33 cellular contexts compared by ENCODE assay signal in the genomic region with DNA sequence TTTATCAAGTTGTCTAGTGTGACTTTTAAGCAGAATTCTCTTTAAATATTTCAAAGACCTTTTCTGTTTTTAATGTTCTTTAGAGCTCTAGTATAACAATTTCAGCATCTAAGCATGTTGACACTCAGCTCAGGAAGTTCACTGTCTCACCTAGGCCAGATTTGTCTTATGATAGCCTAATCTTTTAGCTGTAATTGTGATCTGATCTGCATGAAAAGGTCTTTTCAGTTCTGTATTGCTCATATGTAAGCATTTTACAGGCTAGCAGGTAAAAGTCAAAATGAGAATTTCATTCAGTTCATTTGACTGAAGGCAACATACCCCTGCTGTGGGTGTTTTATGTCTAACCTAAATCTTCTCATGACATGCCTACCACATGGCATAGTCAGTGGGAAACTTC.
"Had no signal": no experiment of that assay in that cellular context is flagged by ENCODE, and none has a peak within 500 bp of the region (broad histone marks: within the 10 kb centered on the region; RNA-seq: fewer than 3 reads in every experiment).

No MANE protein-coding gene starts in this region.

- H3K4me3 ChIP-seq: ascending aorta had no signal

- H3K9me3 ChIP-seq: ascending aorta had no signal

- DNase-seq: activated CD4-positive, alpha-beta memory T cell treated with anti-CD3 and anti-CD28 coated beads, Interleukin-2, amount 10 ng/mL, durations not matched to agents 7 days and 5 days; activated CD4-positive, alpha-beta T cell treated with anti-CD3 and anti-CD28 coated beads for 1 hour; activated CD4-positive, alpha-beta T cell treated with anti-CD3 and anti-CD28 coated beads for 4 hours; activated CD4-positive, alpha-beta T cell treated with anti-CD3 and anti-CD28 coated beads, Interleukin-2, amount 10 ng/mL, durations not matched to agents 24 days and 14 days; activated CD4-positive, alpha-beta T cell treated with anti-CD3 and anti-CD28 coated beads, Interleukin-2, amount 50 U/mL, for 48 hours; activated CD4-positive, CD25-positive, alpha-beta regulatory T cell; activated CD8-positive, alpha-beta memory T cell treated with anti-CD3 and anti-CD28 coated beads for 24 hours; activated CD8-positive, alpha-beta memory T cell treated with anti-CD3 and anti-CD28 coated beads, Interleukin-2, amount 10 ng/mL, durations not matched to agents 7 days and 5 days; activated CD8-positive, alpha-beta memory T cell treated with anti-CD3 and anti-CD28 coated beads, Interleukin-2, amount 50 U/mL, for 48 hours; activated CD8-positive, alpha-beta T cell treated with anti-CD3 and anti-CD28 coated beads, Interleukin-2, amount 10 ng/mL, durations not matched to agents 7 days and 5 days; activated effector memory CD4-positive, alpha-beta T cell treated with Interleukin-2 at 50 U/mL for 16 hours; activated gamma-delta T cell; activated naive CD4-positive, alpha-beta T cell treated with anti-CD3 and anti-CD28 coated beads, Interleukin-2, amount 10 ng/mL, durations not matched to agents 7 days and 5 days; activated naive CD4-positive, alpha-beta T cell treated with Interleukin-2 at 50 U/mL for 16 hours; activated naive CD8-positive, alpha-beta T cell treated with anti-CD3 and anti-CD28 coated beads, Interleukin-2, amount 10 ng/mL, durations not matched to agents 7 days and 5 days; activated naive CD8-positive, alpha-beta T cell treated with anti-CD3 and anti-CD28 coated beads, Interleukin-2, amount 50 U/mL, for 24 hours; activated T-cell treated with anti-CD3 and anti-CD28 coated beads, Interleukin-2, amount 50 U/mL, for 4 hours; amygdala; anterior cingulate cortex; central memory CD4-positive, alpha-beta T cell; SW 1271; T-helper 1 cell; T-helper 9 cell; WERI-Rb-1 had no signal

- H3K9me3 Mint-ChIP-seq: activated CD4-positive, alpha-beta memory T cell treated with anti-CD3 and anti-CD28 coated beads, Interleukin-2, amount 10 ng/mL, durations not matched to agents 7 days and 5 days; activated CD4-positive, alpha-beta T cell treated with anti-CD3 and anti-CD28 coated beads, Interleukin-2, amount 10 ng/mL, durations not matched to agents 24 days and 14 days; activated naive CD4-positive, alpha-beta T cell treated with anti-CD3 and anti-CD28 coated beads, Interleukin-2, amount 10 ng/mL, durations not matched to agents 7 days and 5 days; activated naive CD4-positive, alpha-beta T cell treated with anti-CD3 and anti-CD28 coated beads, Interleukin-2, amount 50 U/mL, for 24 hours; activated T-cell treated with anti-CD3 and anti-CD28 coated beads, Interleukin-2, amount 50 U/mL, for 4 hours; T-helper 1 cell treated with Interleukin-12 subunit alpha and Interleukin-12 subunit beta and Interleukin-4 antibody, amounts not matched to agents 30 μg/mL and 1 μg/mL, for 36 hours had no signal

- H3K27ac ChIP-seq: ascending aorta, WERI-Rb-1 had no signal

- H3K4me1 Mint-ChIP-seq: activated CD4-positive, alpha-beta memory T cell treated with anti-CD3 and anti-CD28 coated beads, Interleukin-2, amount 10 ng/mL, durations not matched to agents 7 days and 5 days; activated CD4-positive, alpha-beta T cell treated with anti-CD3 and anti-CD28 coated beads, Interleukin-2, amount 10 ng/mL, durations not matched to agents 24 days and 14 days; activated CD8-positive, alpha-beta memory T cell treated with anti-CD3 and anti-CD28 coated beads, Interleukin-2, amount 10 ng/mL, durations not matched to agents 7 days and 5 days; activated naive CD4-positive, alpha-beta T cell treated with anti-CD3 and anti-CD28 coated beads, Interleukin-2, amount 10 ng/mL, durations not matched to agents 7 days and 5 days; activated naive CD4-positive, alpha-beta T cell treated with anti-CD3 and anti-CD28 coated beads, Interleukin-2, amount 50 U/mL, for 24 hours; activated naive CD8-positive, alpha-beta T cell treated with anti-CD3 and anti-CD28 coated beads, Interleukin-2, amount 10 ng/mL, durations not matched to agents 7 days and 5 days; activated naive CD8-positive, alpha-beta T cell treated with anti-CD3 and anti-CD28 coated beads, Interleukin-2, amount 50 U/mL, for 24 hours; brain; WTC11 had no signal

- H3K27me3 Mint-ChIP-seq: activated CD4-positive, alpha-beta memory T cell treated with anti-CD3 and anti-CD28 coated beads, Interleukin-2, amount 10 ng/mL, durations not matched to agents 7 days and 5 days; activated CD4-positive, alpha-beta T cell treated with anti-CD3 and anti-CD28 coated beads, Interleukin-2, amount 10 ng/mL, durations not matched to agents 24 days and 14 days; activated CD8-positive, alpha-beta memory T cell treated with anti-CD3 and anti-CD28 coated beads, Interleukin-2, amount 10 ng/mL, durations not matched to agents 7 days and 5 days; activated naive CD4-positive, alpha-beta T cell treated with anti-CD3 and anti-CD28 coated beads, Interleukin-2, amount 10 ng/mL, durations not matched to agents 7 days and 5 days; activated naive CD4-positive, alpha-beta T cell treated with anti-CD3 and anti-CD28 coated beads, Interleukin-2, amount 50 U/mL, for 24 hours; activated naive CD8-positive, alpha-beta T cell; activated naive CD8-positive, alpha-beta T cell treated with anti-CD3 and anti-CD28 coated beads, Interleukin-2, amount 50 U/mL, for 24 hours; brain had no signal

- H3K4me1 ChIP-seq: ascending aorta had no signal

- H3K36me3 Mint-ChIP-seq: WTC11 had no signal

- ATAC-seq: activated CD4-positive, CD25-positive, alpha-beta regulatory T cell treated with anti-CD3 and anti-CD28 coated beads, Interleukin-2, amount 50 U/mL, for 24 hours; activated CD8-positive, alpha-beta memory T cell treated with anti-CD3 and anti-CD28 coated beads, Interleukin-2, amount 10 ng/mL, durations not matched to agents 7 days and 5 days; activated CD8-positive, alpha-beta T cell treated with anti-CD3 and anti-CD28 coated beads, Interleukin-2, amount 10 ng/mL, durations not matched to agents 7 days and 5 days; activated naive CD8-positive, alpha-beta T cell treated with anti-CD3 and anti-CD28 coated beads, Interleukin-2, amount 50 U/mL, for 24 hours; activated T-cell treated with anti-CD3 and anti-CD28 coated beads, Interleukin-2, amount 50 U/mL, for 4 hours; WTC11 had no signal

- H3K27me3 ChIP-seq: ascending aorta had no signal

- H3K4me3 Mint-ChIP-seq: activated CD4-positive, alpha-beta memory T cell treated with anti-CD3 and anti-CD28 coated beads, Interleukin-2, amount 10 ng/mL, durations not matched to agents 7 days and 5 days; activated CD4-positive, alpha-beta T cell treated with anti-CD3 and anti-CD28 coated beads, Interleukin-2, amount 10 ng/mL, durations not matched to agents 24 days and 14 days; activated CD8-positive, alpha-beta memory T cell treated with anti-CD3 and anti-CD28 coated beads, Interleukin-2, amount 10 ng/mL, durations not matched to agents 7 days and 5 days; activated CD8-positive, alpha-beta T cell treated with anti-CD3 and anti-CD28 coated beads, Interleukin-2, amount 10 ng/mL, durations not matched to agents 7 days and 5 days; activated naive CD4-positive, alpha-beta T cell treated with anti-CD3 and anti-CD28 coated beads, Interleukin-2, amount 10 ng/mL, durations not matched to agents 7 days and 5 days; activated naive CD4-positive, alpha-beta T cell treated with anti-CD3 and anti-CD28 coated beads, Interleukin-2, amount 50 U/mL, for 24 hours; activated naive CD8-positive, alpha-beta T cell; activated naive CD8-positive, alpha-beta T cell treated with anti-CD3 and anti-CD28 coated beads, Interleukin-2, amount 10 ng/mL, durations not matched to agents 7 days and 5 days; activated naive CD8-positive, alpha-beta T cell treated with anti-CD3 and anti-CD28 coated beads, Interleukin-2, amount 50 U/mL, for 24 hours; activated T-cell treated with anti-CD3 and anti-CD28 coated beads, Interleukin-2, amount 50 U/mL, for 4 hours; brain; T-helper 1 cell treated with Interleukin-12 subunit alpha and Interleukin-12 subunit beta and Interleukin-4 antibody, amounts not matched to agents 30 μg/mL and 1 μg/mL, for 36 hours; T-helper 2 cell treated with Interferon-gamma antibody and Interleukin-4, amounts not matched to agents 5 μg/mL and 100 μg/mL, for 36 hours; WTC11 had no signal

- H3K27ac Mint-ChIP-seq: activated CD4-positive, alpha-beta memory T cell treated with anti-CD3 and anti-CD28 coated beads, Interleukin-2, amount 10 ng/mL, durations not matched to agents 7 days and 5 days; activated CD4-positive, alpha-beta T cell treated with anti-CD3 and anti-CD28 coated beads, Interleukin-2, amount 10 ng/mL, durations not matched to agents 24 days and 14 days; activated CD8-positive, alpha-beta memory T cell treated with anti-CD3 and anti-CD28 coated beads, Interleukin-2, amount 10 ng/mL, durations not matched to agents 7 days and 5 days; activated CD8-positive, alpha-beta T cell treated with anti-CD3 and anti-CD28 coated beads, Interleukin-2, amount 10 ng/mL, durations not matched to agents 7 days and 5 days; activated naive CD4-positive, alpha-beta T cell treated with anti-CD3 and anti-CD28 coated beads, Interleukin-2, amount 10 ng/mL, durations not matched to agents 7 days and 5 days; activated naive CD4-positive, alpha-beta T cell treated with anti-CD3 and anti-CD28 coated beads, Interleukin-2, amount 50 U/mL, for 24 hours; activated naive CD8-positive, alpha-beta T cell; activated naive CD8-positive, alpha-beta T cell treated with anti-CD3 and anti-CD28 coated beads, Interleukin-2, amount 10 ng/mL, durations not matched to agents 7 days and 5 days; activated naive CD8-positive, alpha-beta T cell treated with anti-CD3 and anti-CD28 coated beads, Interleukin-2, amount 50 U/mL, for 24 hours; activated T-helper 2 cell treated with anti-CD3 and anti-CD28 coated beads, Interferon-gamma antibody, Interleukin-2, Interleukin-4, amounts not matched to agents 10 μg/mL and 5 μg/mL and 100 μg/mL, durations not matched to agents 14 hours and 24 hours and 36 hours; brain; T-helper 1 cell treated with Interleukin-12 subunit alpha and Interleukin-12 subunit beta and Interleukin-4 antibody, amounts not matched to agents 30 μg/mL and 1 μg/mL, for 36 hours; T-helper 2 cell treated with Interferon-gamma antibody and Interleukin-4, amounts not matched to agents 5 μg/mL and 100 μg/mL, for 36 hours; WTC11 had no signal
